32 cellular contexts compared by ENCODE assay signal in the genomic region with DNA sequence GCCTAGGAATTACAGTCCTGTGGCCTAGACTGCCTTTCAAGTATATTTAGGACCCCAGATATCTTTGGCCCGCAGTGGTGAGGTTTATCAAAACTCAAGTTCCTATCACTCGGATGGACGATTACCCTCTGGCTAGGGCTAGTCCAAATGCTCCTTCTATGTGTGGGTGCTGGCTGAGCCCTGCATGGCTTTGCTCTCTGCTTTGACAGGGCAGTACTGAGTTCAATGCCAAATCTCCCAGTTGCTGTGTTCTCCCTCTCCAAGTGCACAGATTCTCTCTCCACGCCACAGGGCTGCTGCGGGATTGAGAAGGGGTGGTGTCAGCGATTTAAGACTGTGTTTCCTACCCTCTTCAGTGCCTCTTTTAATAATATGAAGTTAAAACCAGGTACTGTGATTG.
"Had no signal": no experiment of that assay in that cellular context is flagged by ENCODE, and none has a peak within 500 bp of the region (broad histone marks: within the 10 kb centered on the region; RNA-seq: fewer than 3 reads in every experiment).

No MANE protein-coding gene starts in this region.

- H3K9me3 ChIP-seq: body of pancreas, breast epithelium had no signal

- H3K27ac ChIP-seq: adrenal gland, body of pancreas, brain microvascular endothelial cell, breast epithelium, VCaP had no signal

- ATAC-seq: activated CD8-positive, alpha-beta T cell treated with anti-CD3 and anti-CD28 coated beads for 36 hours; activated naive CD4-positive, alpha-beta T cell treated with anti-CD3 and anti-CD28 coated beads, Interleukin-2, amount 50 U/mL, for 72 hours; activated T-cell treated with anti-CD3 and anti-CD28 coated beads, Interleukin-2, amount 50 U/mL, for 4 hours; activated T-cell treated with anti-CD3 and anti-CD28 coated beads, Interleukin-2, amount 50 U/mL, for 72 hours; activated T-helper 17 cell treated with anti-CD3 and anti-CD28 coated beads, Interleukin-2, amount 50 U/mL, for 72 hours; body of pancreas had no signal

- H3K4me3 ChIP-seq: adrenal gland, body of pancreas, breast epithelium had no signal

- DNase-seq: activated B cell treated with CpG ODN at 0.5 μM for 24 hours; activated CD4-positive, alpha-beta memory T cell treated with anti-CD3 and anti-CD28 coated beads for 36 hours; activated CD4-positive, alpha-beta T cell treated with anti-CD3 and anti-CD28 coated beads for 4 hours; activated CD4-positive, alpha-beta T cell treated with anti-CD3 and anti-CD28 coated beads, Interleukin-2, amount 10 ng/mL, durations not matched to agents 24 days and 14 days; activated CD4-positive, alpha-beta T cell treated with anti-CD3 and anti-CD28 coated beads, Interleukin-2, amount 50 U/mL, for 1 hour; activated CD4-positive, alpha-beta T cell treated with anti-CD3 and anti-CD28 coated beads, Interleukin-2, amount 50 U/mL, for 4 hours; activated CD4-positive, CD25-positive, alpha-beta regulatory T cell treated with anti-CD3 and anti-CD28 coated beads, Interleukin-2, amount 50 U/mL, for 72 hours; activated CD8-positive, alpha-beta memory T cell treated with anti-CD3 and anti-CD28 coated beads, Interleukin-2, amount 50 U/mL, for 4 hours; activated CD8-positive, alpha-beta T cell treated with anti-CD3 and anti-CD28 coated beads for 36 hours; activated effector memory CD4-positive, alpha-beta T cell treated with anti-CD3 and anti-CD28 coated beads, Interleukin-2, amount 50 U/mL, for 16 hours; activated gamma-delta T cell treated with Interleukin-2 at 50 U/mL for 16 hours; activated naive CD4-positive, alpha-beta T cell; activated naive CD4-positive, alpha-beta T cell treated with anti-CD3 and anti-CD28 coated beads for 36 hours; activated naive CD4-positive, alpha-beta T cell treated with anti-CD3 and anti-CD28 coated beads, Interleukin-2, amount 50 U/mL, for 16 hours; activated naive CD8-positive, alpha-beta T cell treated with anti-CD3 and anti-CD28 coated beads for 36 hours; activated T-cell treated with anti-CD3 and anti-CD28 coated beads for 4 hours; activated T-cell treated with anti-CD3 and anti-CD28 coated beads, Interleukin-2, amount 50 U/mL, for 1 hour; activated T-cell treated with anti-CD3 and anti-CD28 coated beads, Interleukin-2, amount 50 U/mL, for 4 hours; activated T-cell treated with anti-CD3 and anti-CD28 coated beads, Interleukin-2, amount 50 U/mL, for 72 hours; adrenal gland; amniotic stem cell; aorta; body of pancreas; brain microvascular endothelial cell; caudate nucleus; T-helper 1 cell; T-helper 2 cell; T-helper 9 cell had no signal

- H3K27me3 ChIP-seq: adrenal gland, body of pancreas, brain microvascular endothelial cell, breast epithelium had no signal

- H3K36me3 ChIP-seq: adrenal gland, brain microvascular endothelial cell, breast epithelium had no signal

- H3K4me1 ChIP-seq: adrenal gland, body of pancreas, breast epithelium had no signal
